In genomic region chr5:7517006-7517405, GRCh38 we compare ENCODE assay signal across 29 cellular contexts.
"Had no signal": no experiment of that assay in that cellular context is flagged by ENCODE, and none has a peak within 500 bp of the region (broad histone marks: within the 10 kb centered on the region; RNA-seq: fewer than 3 reads in every experiment).

No MANE protein-coding gene starts in this region.

- H2AFZ ChIP-seq: neural progenitor cell, parathyroid adenoma had no signal

- H3K27me3 ChIP-seq: neural progenitor cell, ovary, right lobe of liver, sigmoid colon, suprapubic skin, testis, tibial artery, transverse colon, upper lobe of left lung, vagina had no signal

- DNase-seq: naive thymus-derived CD4-positive, alpha-beta T cell; natural killer cell; occipital lobe; ovary; posterior cingulate gyrus; psoas muscle; right cardiac atrium; right lobe of liver; sigmoid colon; stimulated activated CD4-positive, alpha-beta T cell treated with anti-CD3 and anti-CD28 coated beads, Interleukin-1b, Interleukin-23, amount 100 ng/mL, for 48 hours; stimulated activated CD4-positive, alpha-beta T cell treated with anti-CD3 and anti-CD28 coated beads, Interleukin-4, amount 100 ng/mL, for 1 hour; stimulated activated CD4-positive, alpha-beta T cell treated with anti-CD3 and anti-CD28 coated beads, Interleukin-4, amount 100 ng/mL, for 4 hours; stimulated activated CD8-positive, alpha-beta memory T cell treated with anti-CD3 and anti-CD28 coated beads, Interleukin-4, amount 100 ng/mL, for 48 hours; stimulated activated naive CD4-positive, alpha-beta T cell; stimulated activated naive CD8-positive, alpha-beta T cell treated with anti-CD3 and anti-CD28 coated beads, Interleukin-15, amount 100 ng/mL, for 72 hours; stimulated activated naive CD8-positive, alpha-beta T cell treated with anti-CD3 and anti-CD28 coated beads, Interleukin-15, Interleukin-2, amounts not matched to agents 100 U/mL and 50 U/mL, for 24 hours; substantia nigra; testis; tibial artery; transverse colon; upper lobe of left lung had no signal

- H3K79me2 ChIP-seq: parathyroid adenoma had no signal

- H3K4me1 Mint-ChIP-seq: naive thymus-derived CD4-positive, alpha-beta T cell; natural killer cell; nephron; stimulated activated memory B cell treated with anti-CD40 and anti-IgM and Interleukin-4, amounts not matched to agents 10 μg/mL and 1 μg/mL and 100 μg/mL, for 72 hours; stimulated activated naive CD8-positive, alpha-beta T cell treated with anti-CD3 and anti-CD28 coated beads, Interleukin-15, amount 100 ng/mL, for 72 hours had no signal

- H3K4me1 ChIP-seq: neural progenitor cell, parathyroid adenoma, right lobe of liver, sigmoid colon, suprapubic skin, testis, tibial artery, transverse colon, upper lobe of left lung, vagina had no signal

- H3K27ac Mint-ChIP-seq: naive thymus-derived CD4-positive, alpha-beta T cell; natural killer cell; nephron; neural progenitor cell; progenitor cell of endocrine pancreas; stimulated activated memory B cell treated with anti-CD40 and anti-IgM and Interleukin-4, amounts not matched to agents 10 μg/mL and 1 μg/mL and 100 μg/mL, for 72 hours; stimulated activated naive CD8-positive, alpha-beta T cell treated with anti-CD3 and anti-CD28 coated beads, Interleukin-15, amount 100 ng/mL, for 72 hours had no signal

- H3K9ac ChIP-seq: neural progenitor cell, parathyroid adenoma had no signal

- H3K9me3 Mint-ChIP-seq: nephron, neural progenitor cell had no signal

- ATAC-seq: naive thymus-derived CD4-positive, alpha-beta T cell; natural killer cell; psoas muscle; right cardiac atrium; right lobe of liver; stimulated activated memory B cell treated with anti-CD40 and anti-IgM and Interleukin-4, amounts not matched to agents 10 μg/mL and 1 μg/mL and 100 μg/mL, for 72 hours; stimulated activated naive CD8-positive, alpha-beta T cell treated with anti-CD3 and anti-CD28 coated beads, Interleukin-15, amount 100 ng/mL, for 72 hours; stimulated activated naive CD8-positive, alpha-beta T cell treated with anti-CD3 and anti-CD28 coated beads, Interleukin-15, Interleukin-2, amounts not matched to agents 100 U/mL and 50 U/mL, for 24 hours had no signal

- H3K4me2 ChIP-seq: neural progenitor cell had no signal

- H3K36me3 Mint-ChIP-seq: naive thymus-derived CD4-positive, alpha-beta T cell; natural killer cell; neural progenitor cell; stimulated activated memory B cell treated with anti-CD40 and anti-IgM and Interleukin-4, amounts not matched to agents 10 μg/mL and 1 μg/mL and 100 μg/mL, for 72 hours had no signal

- H3K4me3 ChIP-seq: neural progenitor cell, ovary, psoas muscle, right lobe of liver, sigmoid colon, skin epidermis, suprapubic skin, testis, tibial artery, transverse colon, upper lobe of left lung, vagina had no signal

- H3K27me3 Mint-ChIP-seq: stimulated activated memory B cell treated with anti-CD40 and anti-IgM and Interleukin-4, amounts not matched to agents 10 μg/mL and 1 μg/mL and 100 μg/mL, for 72 hours; stimulated activated naive CD8-positive, alpha-beta T cell treated with anti-CD3 and anti-CD28 coated beads, Interleukin-15, amount 100 ng/mL, for 72 hours had no signal

- H3K27ac ChIP-seq: neural progenitor cell, ovary, parathyroid adenoma, psoas muscle, right lobe of liver, sigmoid colon, skin epidermis, suprapubic skin, testis, tibial artery, transverse colon, upper lobe of left lung, vagina had no signal

- H3K36me3 ChIP-seq: neural progenitor cell, ovary, right lobe of liver, sigmoid colon, transverse colon, upper lobe of left lung, vagina had no signal

- H3K4me3 Mint-ChIP-seq: naive thymus-derived CD4-positive, alpha-beta T cell; natural killer cell; nephron; neural progenitor cell; stimulated activated memory B cell treated with anti-CD40 and anti-IgM and Interleukin-4, amounts not matched to agents 10 μg/mL and 1 μg/mL and 100 μg/mL, for 72 hours; stimulated activated naive CD8-positive, alpha-beta T cell treated with anti-CD3 and anti-CD28 coated beads, Interleukin-15, amount 100 ng/mL, for 72 hours had no signal

- H3K9me3 ChIP-seq: ovary, psoas muscle, right lobe of liver, sigmoid colon, suprapubic skin, testis, tibial artery, transverse colon, upper lobe of left lung, vagina had no signal
